Comparison of ENCODE assay signal across 13 cellular contexts in genomic region chr12:51884676-51885229, GRCh38. TPM values are rescaled to one million over a fixed set of nuclear protein-coding genes. Genes with fewer than 3 reads are reported as not detected.
DNase-seq lines count a peak whose midpoint lies in the region; ATAC-seq and TF ChIP-seq lines count a peak whose summit lies in the region.
"Had no signal": no experiment of that assay in that cellular context is flagged by ENCODE, and none has a peak within 500 bp of the region (broad histone marks: within the 10 kb centered on the region; RNA-seq: fewer than 3 reads in every experiment).

No MANE protein-coding gene starts in this region.

- DNase-seq in GM23248, result peak; percentile 42
- peak; percentile 53 for DNase-seq in RPMI7951 (ENCODE audit: low read depth)
- DNase-seq in erythroblast (lab: John Stamatoyannopoulos, UW), result peak; percentile 55 to 80
- peak; percentile 93 to 94 for DNase-seq in trophoblast cell
- DNase-seq in dorsolateral prefrontal cortex, result no peak
- no peak for DNase-seq in epidermal melanocyte (ENCODE audit: insufficient read length, low spot score)
- no peak for DNase-seq in Right ventricle myocardium superior
- DNase-seq: NCI-H1436; NK-92 treated with Interleukin-12 subunit alpha and Interleukin-12 subunit beta, amount 100 ng/mL, for 24 hours; stimulated activated CD4-positive, alpha-beta T cell treated with anti-CD3 and anti-CD28 coated beads, Interleukin-1b, Interleukin-23, amount 100 ng/mL, for 48 hours had no signal

- WGBS in GM23248 (ENCODE audit: low coverage in 1 of 2, low lambda C conversion rate in 2 of 2, missing lambda C conversion rate in 2 of 2), 2 experiments, result 88 to 89% methylated on average over 11 of the region's 11 CpGs
- no CpG with 5 or more reads among the region's 11 CpGs for WGBS in trophoblast cell (ENCODE audit: extremely low coverage, insufficient coverage, insufficient read length)

- H4K12ac ChIP-seq in trophoblast cell (ENCODE audit: low read depth, low read length), result no peak overlapping the region

- no peak overlapping the region for H3K23ac ChIP-seq in trophoblast cell (ENCODE audit: low read length)

- H3K36me3 ChIP-seq in GM23248 (ENCODE audit: low read depth) (no peaks in the 10 kb centered on the region), trophoblast cell (ENCODE audit: control insufficient read depth in 1 of 2, insufficient read depth in 2 of 2, low read length in 2 of 2) (no peaks in the 10 kb centered on the region)

- peaks cover 22% of the 10 kb centered on the region for H3F3A ChIP-seq in GM23248 (ENCODE audit: insufficient read depth)

- H4K20me1 ChIP-seq in GM23248 (ENCODE audit: insufficient read depth), result no peaks in the 10 kb centered on the region

- H2AFZ ChIP-seq in GM23248 (no peak overlapping the region), trophoblast cell (ENCODE audit: insufficient read depth, low read length, poor library complexity) (no peak overlapping the region)

- H4K8ac ChIP-seq in trophoblast cell (ENCODE audit: low read depth, low read length), result no peak overlapping the region

- H2BK12ac ChIP-seq in trophoblast cell (ENCODE audit: low read length), result no peak overlapping the region

- H3K18ac ChIP-seq in trophoblast cell (ENCODE audit: low read length), result no peak overlapping the region

- TF ChIP-seq CTCF in dorsolateral prefrontal cortex (IDR thresholded peaks at IDR 0.05 in 54 of 56, conservative IDR thresholded peaks at IDR 0.05 in 2 of 56; ENCODE audit: low read depth in 1 of 56, partially characterized antibody in 56 of 56), result no peak

- H3K79me2 ChIP-seq in GM23248 (ENCODE audit: insufficient read depth), result no peaks in the 10 kb centered on the region
- no peaks in the 10 kb centered on the region for H3K79me2 ChIP-seq in trophoblast cell (ENCODE audit: control insufficient read depth, insufficient read depth, low read length, poor library complexity)

- H3K9me3 ChIP-seq in GM23248 (ENCODE audit: low read depth), result no peaks in the 10 kb centered on the region
- H3K9me3 ChIP-seq in trophoblast cell (ENCODE audit: insufficient read depth, low read depth, low read length), result no peaks in the 10 kb centered on the region

- H3K79me1 ChIP-seq in trophoblast cell (ENCODE audit: low read length), result no peaks in the 10 kb centered on the region

- H3K9ac ChIP-seq in GM23248 (no peak overlapping the region), trophoblast cell (ENCODE audit: low read length) (no peak overlapping the region)

- H3K27ac ChIP-seq in GM23248, result no peak overlapping the region
- H3K27ac ChIP-seq in trophoblast cell (ENCODE audit: low read depth, low read length), result no peak overlapping the region
- no peak overlapping the region for H3K27ac ChIP-seq in dorsolateral prefrontal cortex

- no peak overlapping the region for H3K4ac ChIP-seq in trophoblast cell (ENCODE audit: low read depth, low read length)

- ATAC-seq in HG03571 (IDR thresholded peaks at IDR 0.05; ENCODE audit: unreplicated experiment) (no peak), Right ventricle myocardium superior (ENCODE audit: poor library complexity) (no peak)

- no peak overlapping the region for H3K14ac ChIP-seq in trophoblast cell (ENCODE audit: low read length)

- no peaks in the 10 kb centered on the region for H3K27me3 ChIP-seq in GM23248 (replicated peaks; ENCODE audit: insufficient read depth)
- H3K27me3 ChIP-seq in trophoblast cell (ENCODE audit: insufficient read depth, low read length), result no peaks in the 10 kb centered on the region
- H3K27me3 ChIP-seq in dorsolateral prefrontal cortex, result peaks cover 0 to 5% (median 0%) of the 10 kb centered on the region in 45 donors

- no peaks in the 10 kb centered on the region for H3K9me2 ChIP-seq in GM23248 (ENCODE audit: insufficient read depth)

- no peak overlapping the region for H2BK5ac ChIP-seq in trophoblast cell (ENCODE audit: low read depth, low read length, poor library complexity)

- no peak for TF ChIP-seq POLR2A in erythroblast (IDR thresholded peaks at IDR 0.05; ENCODE audit: low read length)

- H4K91ac ChIP-seq in trophoblast cell (ENCODE audit: low read depth, low read length), result no peak overlapping the region

- H3K4me3 ChIP-seq in GM23248 (no peak overlapping the region), trophoblast cell (ENCODE audit: low read depth, low read length) (no peak overlapping the region), dorsolateral prefrontal cortex (no peak overlapping the region)

- H3K4me2 ChIP-seq in GM23248 (ENCODE audit: unreplicated experiment) (no peak overlapping the region), trophoblast cell (ENCODE audit: low read length) (no peak overlapping the region)

- H3K4me1 ChIP-seq in GM23248 (ENCODE audit: insufficient read depth) (peaks cover 12% of the 10 kb centered on the region), trophoblast cell (ENCODE audit: control insufficient read depth in 1 of 2, insufficient read depth in 2 of 2, low read length in 2 of 2) (peaks cover 0 to 6% of the 10 kb centered on the region in 2 experiments)

- in situ Hi-C loops in GM23248 (cut with MboI), result no loop called here

- intact Hi-C loops in dorsolateral prefrontal cortex (cut with DNase I), result no loop called here
- intact Hi-C loops in Right ventricle myocardium superior (cut with DNase I), result no loop called here

- H2AK5ac ChIP-seq in trophoblast cell (ENCODE audit: low read length), result no peak overlapping the region

- no peak overlapping the region for H2BK120ac ChIP-seq in trophoblast cell (ENCODE audit: insufficient read depth, low read length, poor library complexity)

RNA-seq across cellular contexts. Expression of gene ANKRD33, which starts 3.1 kb away (rescaled TPM):
- total RNA-seq in GM23248 (2014; rRNA removed; shearing (Covaris generic)), result not detected in 2 replicates
- not detected in 2 replicates for polyA plus RNA-seq in GM23248 (2016; fragmentation: Nextera tagmentation; extraction: Ambion mirVana)
- total RNA-seq in RPMI7951 (2014; rRNA removed; shearing (Covaris generic)), result not detected in 2 replicates
- 0.17 and 0.38 TPM in 2 replicates for polyA plus RNA-seq in trophoblast cell (2013)
- total RNA-seq in dorsolateral prefrontal cortex, result 1 to 10 TPM in 2 of 120 experiments, under 1 TPM in 30, not detected in 88; 0.17 to 1.7 (median 0.37) TPM
- total RNA-seq in Right ventricle myocardium superior, result not detected
- total RNA-seq: astrocyte had no signal
- polyA plus RNA-seq: esophagus had no signal

RNA-seq across cellular contexts. Expression of gene ACVRL1, which starts 22.6 kb away (rescaled TPM):
- 67.4 and 114 TPM in 2 replicates for total RNA-seq in GM23248 (2014; rRNA removed; shearing (Covaris generic))
- 18.9 and 19.1 TPM in 2 replicates for polyA plus RNA-seq in GM23248 (2016; fragmentation: Nextera tagmentation; extraction: Ambion mirVana)
- total RNA-seq in RPMI7951 (2014; rRNA removed; shearing (Covaris generic)), result 0.29 TPM in 1 of 2 replicates, not detected in the other
- polyA plus RNA-seq in trophoblast cell (2013), result 2.8 and 3.1 TPM in 2 replicates
- total RNA-seq in dorsolateral prefrontal cortex, result 10 to 100 TPM in 111 of 120 experiments, 1 to 10 TPM in 9; 5.8 to 41.3 (median 17.1) TPM
- 35.1 TPM for total RNA-seq in Right ventricle myocardium superior

RNA-seq across cellular contexts. Expression of gene FIGNL2, which starts 36.2 kb away (rescaled TPM):
- 0.32 and 0.76 TPM in 2 replicates for total RNA-seq in GM23248 (2014; rRNA removed; shearing (Covaris generic))
- 0.13 and 0.23 TPM in 2 replicates for polyA plus RNA-seq in GM23248 (2016; fragmentation: Nextera tagmentation; extraction: Ambion mirVana)
- total RNA-seq in RPMI7951 (2014; rRNA removed; shearing (Covaris generic)), result not detected in 2 replicates
- 23.9 and 25.0 TPM in 2 replicates for polyA plus RNA-seq in trophoblast cell (2013)
- total RNA-seq in dorsolateral prefrontal cortex (1 to 10 TPM in 119 of 120 experiments, under 1 TPM in 1; 0.93 to 4.3 (median 2.1) TPM), Right ventricle myocardium superior (0.30 TPM)

Comparison
In these comparisons a context has a peak if more than half of its experiments do, and no peak if none do; other contexts are left out.
1. DNase-seq: peak in GM23248 (single experiment), RPMI7951 (single experiment), erythroblast (2 of 2) and trophoblast cell (2 of 2); none in dorsolateral prefrontal cortex (0 of 10), epidermal melanocyte (single experiment) and Right ventricle myocardium superior (single experiment).